29 cellular contexts compared by ENCODE assay signal in the genomic region with DNA sequence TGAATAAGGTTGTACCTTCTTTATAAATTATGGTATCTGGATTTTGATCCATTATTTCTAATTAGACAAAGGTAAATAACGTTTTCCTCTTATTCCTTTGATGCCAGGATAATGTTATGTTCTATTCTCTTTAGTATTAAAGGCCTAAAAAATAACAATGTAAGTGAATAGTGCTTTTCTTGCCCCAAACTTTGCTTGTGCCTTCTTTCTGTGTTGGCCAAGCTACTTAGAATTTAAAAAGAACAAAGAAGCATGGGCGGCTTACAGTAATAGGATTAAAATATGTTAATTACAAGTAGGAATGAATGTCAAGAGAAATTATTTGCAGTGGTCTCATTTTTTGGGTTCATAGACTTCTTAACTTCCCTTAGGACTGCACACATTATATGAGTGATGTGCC.
"Had no signal": no experiment of that assay in that cellular context is flagged by ENCODE, and none has a peak within 500 bp of the region (broad histone marks: within the 10 kb centered on the region; RNA-seq: fewer than 3 reads in every experiment).

No MANE protein-coding gene starts in this region.

- H3K27me3 ChIP-seq: stomach, suprapubic skin, testis, thyroid gland, tibial artery, tibial nerve, transverse colon, upper lobe of left lung, upper lobe of right lung, uterus, vagina had no signal

- H3K4me3 Mint-ChIP-seq: stimulated activated effector memory CD8-positive, alpha-beta T cell treated with anti-CD3 and anti-CD28 coated beads, Interleukin-12 subunit alpha, Interleukin-12 subunit beta, amount 100 ng/mL, for 72 hours; stimulated activated memory B cell treated with anti-CD40 and anti-IgM and Interleukin-4, amounts not matched to agents 10 μg/mL and 1 μg/mL and 100 μg/mL, for 72 hours; stimulated activated naive B cell treated with anti-CD40 and anti-IgM and Interleukin-4, amounts not matched to agents 10 μg/mL and 1 μg/mL and 100 μg/mL, for 72 hours; stimulated activated naive CD8-positive, alpha-beta T cell treated with anti-CD3 and anti-CD28 coated beads, Interleukin-15, amount 100 ng/mL, for 72 hours; stimulated activated naive CD8-positive, alpha-beta T cell treated with anti-CD3 and anti-CD28 coated beads, Interleukin-15, Interleukin-2, amounts not matched to agents 100 ng/mL and 50 ng/mL, for 24 hours; type B pancreatic cell had no signal

- H3K27ac ChIP-seq: stomach, suprapubic skin, testis, thoracic aorta, thyroid gland, tibial artery, tibial nerve, transverse colon, upper lobe of left lung, upper lobe of right lung, uterus, vagina had no signal

- DNase-seq: stimulated activated CD4-positive, alpha-beta T cell treated with anti-CD3 and anti-CD28 coated beads, Interleukin-2, amount 100 ng/mL, for 48 hours; stimulated activated CD4-positive, alpha-beta T cell treated with anti-CD3 and anti-CD28 coated beads, Interleukin-4, amount 100 ng/mL, for 1 hour; stimulated activated CD4-positive, alpha-beta T cell treated with anti-CD3 and anti-CD28 coated beads, Interleukin-4, amount 100 ng/mL, for 24 hours; stimulated activated CD4-positive, alpha-beta T cell treated with anti-CD3 and anti-CD28 coated beads, Interleukin-4, amount 100 ng/mL, for 4 hours; stimulated activated CD8-positive, alpha-beta memory T cell treated with anti-CD3 and anti-CD28 coated beads, Interleukin-4, amount 100 ng/mL, for 48 hours; stimulated activated naive B cell treated with anti-CD40 and anti-IgM and Interleukin-4, amounts not matched to agents 10 μg/mL and 1 μg/mL and 100 μg/mL, for 72 hours; stimulated activated naive CD4-positive, alpha-beta T cell; stimulated activated naive CD4-positive, alpha-beta T cell treated with Interleukin-2 at 50 U/mL for 16 hours; stimulated activated naive CD8-positive, alpha-beta T cell treated with anti-CD3 and anti-CD28 coated beads, Interleukin-15, amount 100 ng/mL, for 72 hours; stimulated activated naive CD8-positive, alpha-beta T cell treated with anti-CD3 and anti-CD28 coated beads, Interleukin-15, Interleukin-2, amounts not matched to agents 100 U/mL and 50 U/mL, for 24 hours; stomach; substantia nigra; testis; thyroid gland; tibial artery; transverse colon; trophoblast cell; upper lobe of left lung; upper lobe of right lung; uterus had no signal

- H3K27ac Mint-ChIP-seq: stimulated activated effector memory CD8-positive, alpha-beta T cell treated with anti-CD3 and anti-CD28 coated beads, Interleukin-12 subunit alpha, Interleukin-12 subunit beta, amount 100 ng/mL, for 72 hours; stimulated activated memory B cell treated with anti-CD40 and anti-IgM and Interleukin-4, amounts not matched to agents 10 μg/mL and 1 μg/mL and 100 μg/mL, for 72 hours; stimulated activated naive B cell treated with anti-CD40 and anti-IgM and Interleukin-4, amounts not matched to agents 10 μg/mL and 1 μg/mL and 100 μg/mL, for 72 hours; stimulated activated naive CD8-positive, alpha-beta T cell treated with anti-CD3 and anti-CD28 coated beads, Interleukin-15, amount 100 ng/mL, for 72 hours; stimulated activated naive CD8-positive, alpha-beta T cell treated with anti-CD3 and anti-CD28 coated beads, Interleukin-15, Interleukin-2, amounts not matched to agents 100 ng/mL and 50 ng/mL, for 24 hours; type B pancreatic cell had no signal

- H3K4me1 ChIP-seq: stomach, suprapubic skin, testis, thyroid gland, tibial artery, tibial nerve, transverse colon, upper lobe of left lung, upper lobe of right lung, uterus, vagina had no signal

- H3K9me3 ChIP-seq: stomach, suprapubic skin, testis, thoracic aorta, thyroid gland, tibial artery, tibial nerve, transverse colon, upper lobe of left lung, upper lobe of right lung, uterus, vagina had no signal

- H3K36me3 ChIP-seq: stomach, suprapubic skin, thoracic aorta, thyroid gland, tibial artery, tibial nerve, transverse colon, upper lobe of left lung, upper lobe of right lung, uterus, vagina had no signal

- H3K4me3 ChIP-seq: stomach, suprapubic skin, testis, thoracic aorta, thyroid gland, tibial artery, tibial nerve, transverse colon, upper lobe of left lung, upper lobe of right lung, uterus, vagina had no signal

- H3K36me3 Mint-ChIP-seq: stimulated activated effector memory CD8-positive, alpha-beta T cell treated with anti-CD3 and anti-CD28 coated beads, Interleukin-12 subunit alpha, Interleukin-12 subunit beta, amount 100 ng/mL, for 72 hours; stimulated activated memory B cell treated with anti-CD40 and anti-IgM and Interleukin-4, amounts not matched to agents 10 μg/mL and 1 μg/mL and 100 μg/mL, for 72 hours; stimulated activated naive B cell treated with anti-CD40 and anti-IgM and Interleukin-4, amounts not matched to agents 10 μg/mL and 1 μg/mL and 100 μg/mL, for 72 hours; type B pancreatic cell had no signal

- H3K4me1 Mint-ChIP-seq: stimulated activated effector memory CD8-positive, alpha-beta T cell treated with anti-CD3 and anti-CD28 coated beads, Interleukin-12 subunit alpha, Interleukin-12 subunit beta, amount 100 ng/mL, for 72 hours; stimulated activated memory B cell treated with anti-CD40 and anti-IgM and Interleukin-4, amounts not matched to agents 10 μg/mL and 1 μg/mL and 100 μg/mL, for 72 hours; stimulated activated naive B cell treated with anti-CD40 and anti-IgM and Interleukin-4, amounts not matched to agents 10 μg/mL and 1 μg/mL and 100 μg/mL, for 72 hours; stimulated activated naive CD8-positive, alpha-beta T cell treated with anti-CD3 and anti-CD28 coated beads, Interleukin-15, amount 100 ng/mL, for 72 hours had no signal

- H3K27me3 Mint-ChIP-seq: stimulated activated memory B cell treated with anti-CD40 and anti-IgM and Interleukin-4, amounts not matched to agents 10 μg/mL and 1 μg/mL and 100 μg/mL, for 72 hours; stimulated activated naive B cell treated with anti-CD40 and anti-IgM and Interleukin-4, amounts not matched to agents 10 μg/mL and 1 μg/mL and 100 μg/mL, for 72 hours; stimulated activated naive CD8-positive, alpha-beta T cell treated with anti-CD3 and anti-CD28 coated beads, Interleukin-15, amount 100 ng/mL, for 72 hours; stimulated activated naive CD8-positive, alpha-beta T cell treated with anti-CD3 and anti-CD28 coated beads, Interleukin-15, Interleukin-2, amounts not matched to agents 100 ng/mL and 50 ng/mL, for 24 hours; type B pancreatic cell had no signal

- FAIRE-seq: urothelium cell line had no signal

- H3K9me3 Mint-ChIP-seq: stimulated activated memory B cell treated with anti-CD40 and anti-IgM and Interleukin-4, amounts not matched to agents 10 μg/mL and 1 μg/mL and 100 μg/mL, for 72 hours; stimulated activated naive CD8-positive, alpha-beta T cell treated with anti-CD3 and anti-CD28 coated beads, Interleukin-15, amount 100 ng/mL, for 72 hours; stimulated activated naive CD8-positive, alpha-beta T cell treated with anti-CD3 and anti-CD28 coated beads, Interleukin-15, Interleukin-2, amounts not matched to agents 100 ng/mL and 50 ng/mL, for 24 hours; type B pancreatic cell had no signal
